8 cellular contexts compared by ENCODE assay signal in the genomic region with DNA sequence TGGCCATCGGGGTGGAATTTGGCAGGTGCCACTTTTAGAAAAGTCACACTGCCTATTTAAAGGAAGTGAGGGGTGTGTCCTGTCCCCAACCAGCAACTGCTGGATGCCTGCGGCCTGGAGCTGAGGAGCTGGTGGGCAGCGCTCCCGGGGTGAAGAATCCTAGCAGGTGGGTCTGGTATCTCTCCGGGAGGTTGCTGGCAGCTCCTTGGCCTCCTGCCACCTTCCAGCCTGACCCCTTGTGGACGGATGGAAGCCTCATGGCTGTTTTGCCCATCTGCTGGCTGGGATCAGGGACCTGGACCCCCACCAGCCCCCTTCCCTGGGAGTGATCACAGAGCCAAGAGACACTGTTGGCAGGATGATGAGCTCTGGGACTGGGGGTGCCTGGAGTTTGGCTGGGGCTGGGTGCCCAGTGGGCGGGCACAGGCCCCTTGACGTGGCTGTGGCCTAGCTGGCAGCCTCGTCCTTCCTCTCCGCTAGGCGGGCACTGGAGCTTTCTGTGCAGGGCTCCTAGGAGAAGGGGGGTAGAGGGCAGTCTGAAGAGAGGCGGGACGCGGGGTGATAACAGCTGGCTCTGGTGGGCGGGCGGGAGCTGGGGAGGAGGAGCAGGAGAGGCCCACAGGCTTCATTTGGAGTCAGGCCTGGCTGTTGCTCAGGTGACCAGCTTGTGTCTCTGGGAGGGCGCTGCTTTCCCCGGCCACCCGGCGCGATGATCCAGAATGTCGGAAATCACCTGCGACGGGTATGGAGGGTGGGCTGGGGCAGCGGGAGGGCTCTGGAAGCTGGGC. TPM values are rescaled to one million over a fixed set of nuclear protein-coding genes. Genes with fewer than 3 reads are reported as not detected.
A peak's percentile ranks its signal among the peaks of the same experiment; 100 is the strongest.
DNase-seq lines count a peak whose midpoint lies in the region; ATAC-seq and TF ChIP-seq lines count a peak whose summit lies in the region.

A gene (plus strand): TSS at position 628 of the 788 bp plus-strand sequence. CDS start 82 bp downstream, at position 710.

- TF ChIP-seq CTCF in GM12872 (IDR thresholded peaks at IDR 0.05; ENCODE audit: insufficient read depth, low read depth, low read length) (0 out of 3 replicates have a peak, but pooled peaks have one; percentile 9), PC-9 (conservative IDR thresholded peaks at IDR 0.05) (no peak; the same call in 1 of the 2 replicates), GM10266 (IDR thresholded peaks at IDR 0.05; ENCODE audit: control insufficient read depth, insufficient read depth, low read depth, missing control alignments) (no peak)

- no peaks in the 10 kb centered on the region for H3K27me3 ChIP-seq in PC-9 (ENCODE audit: insufficient read depth, low read depth)
- no peaks in the 10 kb centered on the region for H3K27me3 ChIP-seq in esophagus (ENCODE audit: control insufficient read depth in 1 of 2, insufficient read depth in 2 of 2, low read length in 2 of 2)
- H3K27me3 ChIP-seq in mucosa of stomach (ENCODE audit: control insufficient read depth, insufficient read depth, low read length) = no peaks in the 10 kb centered on the region

- no peak within 1 kb of the TSS for H2AFZ ChIP-seq in PC-9

- H3K4me2 ChIP-seq in PC-9 = no peak within 1 kb of the TSS

- no peaks in the 10 kb centered on the region; the same call in 1 of the 2 replicates for H3K4me1 ChIP-seq in PC-9 (replicated peaks; ENCODE audit: insufficient read depth)
- peaks cover 2% of the 10 kb centered on the region in 2 donors for H3K4me1 ChIP-seq in esophagus (ENCODE audit: control insufficient read depth in 2 of 2, insufficient read depth in 2 of 2, low read length in 1 of 2)
- peaks cover 26% of the 10 kb centered on the region for H3K4me1 ChIP-seq in mucosa of stomach (ENCODE audit: control insufficient read depth, insufficient read depth, low read length)

- CTCF ChIA-PET in PC-9 (lab: Charles Lee) = interaction anchor here (0.5 kb wide), 1 partner anchor 17 kb away, joined by 3 read pairs; no protein-coding TSS in a partner anchor

- H3F3A ChIP-seq in PC-9 (ENCODE audit: insufficient read depth, low read depth) = peaks cover 15% of the 10 kb centered on the region

- H3K36me3 ChIP-seq in PC-9 (ENCODE audit: low read depth) = no peaks in the 10 kb centered on the region
- no peaks in the 10 kb centered on the region for H3K36me3 ChIP-seq in esophagus (ENCODE audit: control insufficient read depth in 2 of 2, insufficient read depth in 2 of 2, low read length in 1 of 2)
- H3K36me3 ChIP-seq in mucosa of stomach (ENCODE audit: control insufficient read depth, insufficient read depth, low read length) = no peaks in the 10 kb centered on the region

- peak within 1 kb of the TSS; percentile 63 for H3K9ac ChIP-seq in mucosa of stomach (ENCODE audit: low read length)

- no peak within 1 kb of the TSS for H3K4me3 ChIP-seq in PC-9
- peak within 1 kb of the TSS in 1 of 2 donors; percentile 24 for H3K4me3 ChIP-seq in esophagus (ENCODE audit: low read depth in 1 of 2, low read length in 2 of 2)
- H3K4me3 ChIP-seq in mucosa of stomach (ENCODE audit: low read length) = no peak within 1 kb of the TSS

- no peaks in the 10 kb centered on the region for H3K79me2 ChIP-seq in PC-9 (ENCODE audit: low read depth)

- no peak for ATAC-seq in GM19452 (IDR thresholded peaks at IDR 0.05; ENCODE audit: unreplicated experiment)

- H3K9me3 ChIP-seq in PC-9 (ENCODE audit: insufficient read depth, low read depth) (no peaks in the 10 kb centered on the region), esophagus (ENCODE audit: control insufficient read depth in 2 of 2, insufficient read depth in 1 of 2, low read depth in 1 of 2, low read length in 1 of 2) (no peaks in the 10 kb centered on the region), mucosa of stomach (ENCODE audit: control insufficient read depth, low read length) (no peaks in the 10 kb centered on the region)

- no peak within 1 kb of the TSS for H3K27ac ChIP-seq in PC-9
- peak within 1 kb of the TSS in 1 of 2 donors; percentile 79 for H3K27ac ChIP-seq in esophagus (ENCODE audit: low read depth in 2 of 2, low read length in 1 of 2)

- POLR2A ChIA-PET in PC-9 (lab: Charles Lee; ENCODE audit: unreplicated experiment) = no interaction called here

- no TSS peak for BruUV-seq in PC-9 (replicated peaks; lab: Mats Ljungman, UMichigan)

- H3K9me2 ChIP-seq in PC-9 (ENCODE audit: insufficient read depth) = no peaks in the 10 kb centered on the region

- DNase-seq in PC-9 (no peak), activated gamma-delta T cell (lab: John Stamatoyannopoulos, UW) (no peak), GM10266 (ENCODE audit: extremely low spot score) (no peak)
- no peak for DNase-seq in central memory CD4-positive, alpha-beta T cell

- H4K20me1 ChIP-seq in PC-9 (ENCODE audit: insufficient read depth) = no peaks in the 10 kb centered on the region

- intact Hi-C loops in PC-9 (cut with micrococcal nuclease; ENCODE audit: unreplicated experiment) = no loop called here

- 31% methylated on average over 25 of the region's 25 CpGs for WGBS in esophagus, 2 donors

RNA-seq across cellular contexts. Expression of the gene that starts here (rescaled TPM):
- 24.9 and 25.7 TPM in 2 replicates for total RNA-seq in PC-9 (2021)
- 10 to 100 TPM; 10.5 to 13.0 TPM for polyA plus RNA-seq in esophagus
